Comparison of ENCODE assay signal across 20 cellular contexts in genomic region chr13:69856331-69856730, GRCh38.
DNase-seq lines count a peak whose midpoint lies in the region; ATAC-seq and TF ChIP-seq lines count a peak whose summit lies in the region.
"Had no signal": no experiment of that assay in that cellular context is flagged by ENCODE, and none has a peak within 500 bp of the region (broad histone marks: within the 10 kb centered on the region; RNA-seq: fewer than 3 reads in every experiment).

No MANE protein-coding gene starts in this region.

- no peaks in the 10 kb centered on the region for H3K9me2 ChIP-seq in SU-DHL-6 (replicated peaks; ENCODE audit: insufficient read depth, low read length)
- no peaks in the 10 kb centered on the region for H3K9me2 ChIP-seq in hepatocyte (replicated peaks; ENCODE audit: insufficient read depth)

- H4K20me1 ChIP-seq in SU-DHL-6 (ENCODE audit: low read depth, low read length) (no peaks in the 10 kb centered on the region), hepatocyte (ENCODE audit: insufficient read depth, poor library complexity, severe bottlenecking) (no peaks in the 10 kb centered on the region)

- H3K79me2 ChIP-seq in SU-DHL-6 (ENCODE audit: insufficient read depth, low read length), result no peaks in the 10 kb centered on the region
- no peaks in the 10 kb centered on the region for H3K79me2 ChIP-seq in hepatocyte
- H3K79me2 ChIP-seq: parathyroid adenoma had no signal

- H3K4me2 ChIP-seq in SU-DHL-6 (ENCODE audit: low read depth, low read length, poor library complexity, severe bottlenecking) (no peak overlapping the region), hepatocyte (no peak overlapping the region)

- intact Hi-C loops in heart right ventricle (cut with DNase I), result loop anchor here in 1 of 10 donors (5.0 kb wide), 1 partner anchor 319 kb away; no protein-coding TSS in a partner anchor

- no peak overlapping the region for H3K4me3 ChIP-seq in SU-DHL-6 (ENCODE audit: insufficient read depth, low read length, poor library complexity, severe bottlenecking)
- no peak overlapping the region for H3K4me3 ChIP-seq in hepatocyte
- H3K4me3 ChIP-seq in heart right ventricle, result no peak overlapping the region
- H3K4me3 ChIP-seq: ascending aorta had no signal

- no peak overlapping the region for H3K4me3 Mint-ChIP-seq in mesothelial cell of epicardium
- no peak overlapping the region for H3K4me3 Mint-ChIP-seq in activated T-cell treated with anti-CD3 and anti-CD28 coated beads, Interleukin-2, amount 50 U/mL, for 4 hours
- H3K4me3 Mint-ChIP-seq: CD14-positive monocyte; effector memory CD8-positive, alpha-beta T cell; natural killer cell had no signal

- no peaks in the 10 kb centered on the region for H3K27me3 Mint-ChIP-seq in mesothelial cell of epicardium (ENCODE audit: low read depth)
- H3K27me3 Mint-ChIP-seq in activated T-cell treated with anti-CD3 and anti-CD28 coated beads, Interleukin-2, amount 50 U/mL, for 4 hours (ENCODE audit: low read depth), result no peaks in the 10 kb centered on the region
- H3K27me3 Mint-ChIP-seq: effector memory CD8-positive, alpha-beta T cell had no signal

- ATAC-seq in heart right ventricle (no peak), GM19324 (IDR thresholded peaks at IDR 0.05; ENCODE audit: low FRiP score, unreplicated experiment) (no peak)
- ATAC-seq in activated T-cell treated with anti-CD3 and anti-CD28 coated beads, Interleukin-2, amount 50 U/mL, for 4 hours, result no peak
- ATAC-seq: activated naive CD4-positive, alpha-beta T cell treated with anti-CD3 and anti-CD28 coated beads, Interleukin-2, amount 50 U/mL, for 72 hours; effector memory CD8-positive, alpha-beta T cell; natural killer cell had no signal

- H2AFZ ChIP-seq in SU-DHL-6 (ENCODE audit: low read depth, low read length, severe bottlenecking) (peak overlapping the region; percentile 47), hepatocyte (peak overlapping the region; percentile 37)
- H2AFZ ChIP-seq: parathyroid adenoma had no signal

- peaks cover 15% of the 10 kb centered on the region for H3K9me3 Mint-ChIP-seq in mesothelial cell of epicardium
- peaks cover 3% of the 10 kb centered on the region for H3K9me3 Mint-ChIP-seq in activated T-cell treated with anti-CD3 and anti-CD28 coated beads, Interleukin-2, amount 50 U/mL, for 4 hours
- H3K9me3 Mint-ChIP-seq: CD14-positive monocyte had no signal

- TF ChIP-seq CTCF in SU-DHL-6 (IDR thresholded peaks at IDR 0.05; ENCODE audit: insufficient read depth, low read length, poor library complexity, severe bottlenecking) (no peak), hepatocyte (IDR thresholded peaks at IDR 0.05; ENCODE audit: poor library complexity) (no peak), mesothelial cell of epicardium (IDR thresholded peaks at IDR 0.05; ENCODE audit: unreplicated experiment) (no peak), heart right ventricle (IDR thresholded peaks at IDR 0.05) (no peak)

- H3K27ac ChIP-seq in SU-DHL-6 (ENCODE audit: low read depth, low read length), result no peak overlapping the region
- H3K27ac ChIP-seq in hepatocyte, result peak overlapping the region; percentile 50
- H3K27ac ChIP-seq in heart right ventricle, result no peak overlapping the region
- H3K27ac ChIP-seq: ascending aorta, parathyroid adenoma had no signal

- no peaks in the 10 kb centered on the region for H3K36me3 ChIP-seq in SU-DHL-6 (ENCODE audit: low read length)
- H3K36me3 ChIP-seq in hepatocyte (replicated peaks; ENCODE audit: insufficient read depth, low read depth), result no peaks in the 10 kb centered on the region
- no peaks in the 10 kb centered on the region for H3K36me3 ChIP-seq in heart right ventricle
- H3K36me3 ChIP-seq: ascending aorta had no signal

- H3K4me1 ChIP-seq in hepatocyte (ENCODE audit: insufficient read depth) (peaks cover 4% of the 10 kb centered on the region), heart right ventricle (no peaks in the 10 kb centered on the region)
- H3K4me1 ChIP-seq: ascending aorta, parathyroid adenoma had no signal

- H3K9me3 ChIP-seq in SU-DHL-6 (ENCODE audit: insufficient read depth, low read length), result no peaks in the 10 kb centered on the region
- H3K9me3 ChIP-seq in hepatocyte (ENCODE audit: low read depth), result no peaks in the 10 kb centered on the region
- H3K9me3 ChIP-seq in heart right ventricle, result no peaks in the 10 kb centered on the region
- H3K9me3 ChIP-seq: ascending aorta had no signal

- no peaks in the 10 kb centered on the region for H3K36me3 Mint-ChIP-seq in mesothelial cell of epicardium
- no peaks in the 10 kb centered on the region for H3K36me3 Mint-ChIP-seq in activated T-cell treated with anti-CD3 and anti-CD28 coated beads, Interleukin-2, amount 50 U/mL, for 4 hours (ENCODE audit: insufficient read depth)
- H3K36me3 Mint-ChIP-seq: activated naive CD4-positive, alpha-beta T cell treated with anti-CD3 and anti-CD28 coated beads, Interleukin-2, amount 50 U/mL, for 72 hours; CD14-positive monocyte; natural killer cell had no signal

- H3K9ac ChIP-seq in SU-DHL-6 (ENCODE audit: low read length), result no peak overlapping the region
- H3K9ac ChIP-seq: parathyroid adenoma had no signal

- no peaks in the 10 kb centered on the region for H3F3A ChIP-seq in SU-DHL-6 (ENCODE audit: insufficient read depth)

- H3K4me1 Mint-ChIP-seq in mesothelial cell of epicardium, result peaks cover 10% of the 10 kb centered on the region
- no peaks in the 10 kb centered on the region for H3K4me1 Mint-ChIP-seq in activated T-cell treated with anti-CD3 and anti-CD28 coated beads, Interleukin-2, amount 50 U/mL, for 4 hours (ENCODE audit: low read depth)
- H3K4me1 Mint-ChIP-seq: CD14-positive monocyte, natural killer cell had no signal

- peak; percentile 18 for DNase-seq in ELF-1 (ENCODE audit: low read depth, low spot score)
- peak; percentile 46 for DNase-seq in hepatocyte (ENCODE audit: low spot score)
- DNase-seq in mesothelial cell of epicardium (ENCODE audit: low spot score in 2 of 2, unreplicated experiment in 2 of 2), result no peak
- DNase-seq in heart right ventricle, result no peak
- DNase-seq in activated T-cell treated with anti-CD3 and anti-CD28 coated beads, Interleukin-2, amount 50 U/mL, for 4 hours, result no peak
- no peak for DNase-seq in NOMO-1 treated with DMSO at 0.1 percent for 48 hours (lab: John Stamatoyannopoulos, UW; ENCODE audit: unreplicated experiment)
- DNase-seq: activated CD4-positive, CD25-positive, alpha-beta regulatory T cell treated with anti-CD3 and anti-CD28 coated beads, Interleukin-2, amount 50 U/mL, for 72 hours; DMS153; effector memory CD8-positive, alpha-beta T cell; GF-D8; kidney; natural killer cell; NCI-H187; stimulated activated naive CD4-positive, alpha-beta T cell had no signal

- peak overlapping the region; percentile 18 for H3K27ac Mint-ChIP-seq in mesothelial cell of epicardium
- H3K27ac Mint-ChIP-seq: activated naive CD4-positive, alpha-beta T cell treated with anti-CD3 and anti-CD28 coated beads, Interleukin-2, amount 50 U/mL, for 72 hours; CD14-positive monocyte; effector memory CD8-positive, alpha-beta T cell; natural killer cell had no signal

- H3K27me3 ChIP-seq in SU-DHL-6 (ENCODE audit: low read length), result no peaks in the 10 kb centered on the region
- H3K27me3 ChIP-seq in hepatocyte, result no peaks in the 10 kb centered on the region
- no peaks in the 10 kb centered on the region for H3K27me3 ChIP-seq in heart right ventricle
- H3K27me3 ChIP-seq: ascending aorta had no signal

- WGBS in hepatocyte (ENCODE audit: low lambda C conversion rate, missing lambda C conversion rate), result 9% methylated on average over 3 of the region's 3 CpGs
- 30 to 33% methylated on average over 3 of the region's 3 CpGs for WGBS in heart right ventricle, 2 donors

Comparison
In these comparisons a context has a peak if more than half of its experiments do, and no peak if none do; other contexts are left out.
1. DNase-seq: peak in ELF-1 (single experiment) and hepatocyte (single experiment); none in mesothelial cell of epicardium (0 of 2), heart right ventricle (0 of 2), activated T-cell treated with anti-CD3 and anti-CD28 coated beads, Interleukin-2, amount 50 U/mL, for 4 hours (single experiment) and NOMO-1 treated with DMSO at 0.1 percent for 48 hours (single experiment).